Comparison of ENCODE assay signal across 8 cellular contexts in the genomic region with DNA sequence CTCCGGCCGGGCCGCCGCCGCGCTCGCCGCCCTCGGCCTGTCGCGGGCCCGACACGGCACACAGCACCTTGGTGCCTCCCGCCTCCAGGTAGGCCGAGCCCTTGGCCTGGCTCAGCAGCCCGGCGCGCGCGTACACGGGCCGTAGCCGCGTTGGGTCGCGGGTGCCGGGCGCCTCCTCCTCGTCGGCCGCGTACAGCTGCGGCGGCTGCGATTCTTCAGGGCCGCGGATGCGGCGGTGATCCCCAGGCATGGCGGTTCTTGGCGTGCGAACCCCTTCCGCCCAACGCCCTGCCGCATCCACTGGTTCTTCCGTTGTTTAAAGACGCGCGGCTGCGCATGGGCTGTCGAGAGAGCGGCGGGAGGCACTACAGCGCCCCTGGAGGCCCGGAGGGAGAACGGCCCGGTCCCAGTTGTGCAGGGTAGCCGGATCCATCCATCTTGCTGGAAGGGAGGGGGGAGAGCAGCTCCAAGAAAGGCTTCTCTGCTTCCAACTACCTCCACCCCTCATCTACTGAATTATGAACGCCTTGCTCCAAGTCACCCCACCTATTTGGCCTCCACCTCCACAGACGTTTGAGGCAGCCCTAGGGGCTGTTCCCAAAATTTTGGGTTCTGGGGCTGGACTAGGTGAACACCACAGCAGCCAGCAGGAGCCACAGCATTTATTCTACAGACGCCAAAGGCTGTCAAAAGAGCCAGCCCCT. TPM values are rescaled to one million over a fixed set of nuclear protein-coding genes. Genes with fewer than 3 reads are reported as not detected.
DNase-seq lines count a peak whose midpoint lies in the region; ATAC-seq and TF ChIP-seq lines count a peak whose summit lies in the region.

A gene (minus strand): TSS at position 290 of the 704 bp plus-strand sequence. CDS start 40 bp downstream, at position 250.

- H3K36me3 ChIP-seq in SK-N-MC (ENCODE audit: insufficient read depth, low read length): peaks cover 39% of the 10 kb centered on the region; the same call in 1 of the 2 replicates

- H3K27me3 Mint-ChIP-seq in activated naive CD4-positive, alpha-beta T cell treated with anti-CD3 and anti-CD28 coated beads, Interleukin-2, amount 10 ng/mL, durations not matched to agents 7 days and 5 days: no peaks in the 10 kb centered on the region

- H3K27ac ChIP-seq in SK-N-MC: peak within 1 kb of the TSS; percentile 70
- no peak within 1 kb of the TSS for H3K27ac ChIP-seq in temporal lobe (ENCODE audit: low read depth, low read length)

- peaks cover 25% of the 10 kb centered on the region for H3K4me1 Mint-ChIP-seq in activated naive CD4-positive, alpha-beta T cell treated with anti-CD3 and anti-CD28 coated beads, Interleukin-2, amount 10 ng/mL, durations not matched to agents 7 days and 5 days

- CTCF ChIA-PET in activated naive CD4-positive, alpha-beta T cell treated with anti-CD3 and anti-CD28 coated beads, Interleukin-2, amount 10 ng/mL, durations not matched to agents 7 days and 5 days (lab: Charles Lee): interaction anchor here (0.6 to 2.9 kb wide), 13 partner anchors 11 to 1596 kb away, joined by 3 to 15 read pairs (median 5); a partner anchor contains a TSS

- peak; percentile 91 for ATAC-seq in HG02610 (IDR thresholded peaks at IDR 0.05; ENCODE audit: unreplicated experiment)
- ATAC-seq in omental fat pad (ENCODE audit: low FRiP score): peak; percentile 98

- no peaks in the 10 kb centered on the region for H3K9me3 Mint-ChIP-seq in activated naive CD4-positive, alpha-beta T cell treated with anti-CD3 and anti-CD28 coated beads, Interleukin-2, amount 10 ng/mL, durations not matched to agents 7 days and 5 days

- peaks cover 38% of the 10 kb centered on the region for H3K36me3 Mint-ChIP-seq in activated naive CD4-positive, alpha-beta T cell treated with anti-CD3 and anti-CD28 coated beads, Interleukin-2, amount 10 ng/mL, durations not matched to agents 7 days and 5 days

- DNase-seq in NCI-H1048 (lab: John Stamatoyannopoulos, UW) (peak; percentile 68), SK-N-MC (ENCODE audit: low read depth, low spot score) (peak; percentile 32), glomerular endothelial cell (ENCODE audit: extremely low read depth, low read depth, low spot score) (peak; percentile 57), omental fat pad (ENCODE audit: low spot score) (peak; percentile 48)
- DNase-seq in activated naive CD4-positive, alpha-beta T cell treated with anti-CD3 and anti-CD28 coated beads, Interleukin-2, amount 10 ng/mL, durations not matched to agents 7 days and 5 days: peak; percentile 96

- peak within 1 kb of the TSS; percentile 87 for H3K4me3 Mint-ChIP-seq in activated naive CD4-positive, alpha-beta T cell treated with anti-CD3 and anti-CD28 coated beads, Interleukin-2, amount 10 ng/mL, durations not matched to agents 7 days and 5 days

- TF ChIP-seq POLR2A in GM10847 (IDR thresholded peaks at IDR 0.05; ENCODE audit: extremely low read depth, insufficient read length): peak; percentile 89

- peak within 1 kb of the TSS; percentile 97 for H3K27ac Mint-ChIP-seq in activated naive CD4-positive, alpha-beta T cell treated with anti-CD3 and anti-CD28 coated beads, Interleukin-2, amount 10 ng/mL, durations not matched to agents 7 days and 5 days

- H3K9me3 ChIP-seq in SK-N-MC (ENCODE audit: low read depth, low read length): no peaks in the 10 kb centered on the region

- H3K9ac ChIP-seq in SK-N-MC (ENCODE audit: insufficient read length): peak within 1 kb of the TSS; percentile 76

- TF ChIP-seq CTCF in omental fat pad (IDR thresholded peaks at IDR 0.05): peak in 2 of 3 donors; percentile 26 to 28

- peak within 1 kb of the TSS; percentile 79 for H3K4me3 ChIP-seq in SK-N-MC

RNA-seq across cellular contexts. Expression of the gene that starts here (rescaled TPM):
- 21.6 and 28.8 TPM in 2 replicates for total RNA-seq in glomerular endothelial cell
- 10 to 100 TPM; 13.5 to 43.7 (median 17.5) TPM for total RNA-seq in omental fat pad
- total RNA-seq in temporal lobe: 64.9 TPM

Comparison
In these comparisons a context has a peak if more than half of its experiments do, and no peak if none do; other contexts are left out.
1. DNase-seq: peak in every context shown above with its lines; median percentile 96 in activated naive CD4-positive, alpha-beta T cell treated with anti-CD3 and anti-CD28 coated beads, Interleukin-2, amount 10 ng/mL, durations not matched to agents 7 days and 5 days; 68 in NCI-H1048; 57 in glomerular endothelial cell; 48 in omental fat pad; 32 in SK-N-MC.